8 cellular contexts compared by ENCODE assay signal in genomic region chr3:37741644-37742043, GRCh38.
DNase-seq lines count a peak whose midpoint lies in the region; ATAC-seq and TF ChIP-seq lines count a peak whose summit lies in the region.
"Had no signal": no experiment of that assay in that cellular context is flagged by ENCODE, and none has a peak within 500 bp of the region (broad histone marks: within the 10 kb centered on the region; RNA-seq: fewer than 3 reads in every experiment).

No MANE protein-coding gene starts in this region.

- 39 to 69% (median 55%) methylated on average over 7 of the region's 7 CpGs for WGBS in spleen, 5 donors

- peak; percentile 82 for ATAC-seq in SK-N-SH treated with all-trans-retinoic acid at 6 μM for 48 hours
- ATAC-seq in Right ventricle myocardium superior (ENCODE audit: poor library complexity): peak; percentile 68
- no peak for ATAC-seq in HG02981 (IDR thresholded peaks at IDR 0.05; ENCODE audit: unreplicated experiment)
- ATAC-seq: naive thymus-derived CD4-positive, alpha-beta T cell had no signal

- peak in 10 of 11 experiments; percentile 23 to 66 (median 42) for TF ChIP-seq CTCF in spleen (IDR thresholded peaks at IDR 0.05 in 8 of 11, conservative IDR thresholded peaks at IDR 0.05 in 3 of 11)

- H3K27me3 ChIP-seq in spleen (replicated peaks in 1 of 7): no peaks in the 10 kb centered on the region

- H3K4me3 ChIP-seq in spleen: no peak overlapping the region

- DNase-seq in HT-29 (ENCODE audit: low spot score) (peak; percentile 25), Right ventricle myocardium superior (peak; percentile 71), spleen (peak; percentile 78), HPDE6-E6E7 (ENCODE audit: extremely low spot score) (no peak), NCI-H1436 (lab: John Stamatoyannopoulos, UW) (no peak)
- DNase-seq: naive thymus-derived CD4-positive, alpha-beta T cell had no signal

- intact Hi-C loops in Right ventricle myocardium superior (cut with DNase I) (no loop called here), spleen (cut with DNase I; ENCODE audit: low total_unique reads) (no loop called here)

- no peaks in the 10 kb centered on the region for H3K9me3 ChIP-seq in spleen

- no peak overlapping the region for H3K27ac ChIP-seq in spleen

- peaks cover 0 to 21% (median 9%) of the 10 kb centered on the region in 6 donors for H3K4me1 ChIP-seq in spleen

- peaks cover 0 to 100% (median 10%) of the 10 kb centered on the region in 6 donors for H3K36me3 ChIP-seq in spleen

- no peak for TF ChIP-seq POLR2A in spleen (IDR thresholded peaks at IDR 0.05)

TF ChIP-seq in SK-N-SH treated with all-trans-retinoic acid at 6 μM for 48 hours, 23 proteins besides CTCF, POLR2A, EP300 and RAD21:
- TF ChIP-seq TSHZ2 (CRISPR knock-in tag; IDR thresholded peaks at IDR 0.05): no peak
- no peak for TF ChIP-seq ZFP3 (CRISPR knock-in tag; IDR thresholded peaks at IDR 0.05)
- no peak for TF ChIP-seq RARB (CRISPR knock-in tag; IDR thresholded peaks at IDR 0.05)

Comparison
In these comparisons a context has a peak if more than half of its experiments do, and no peak if none do; other contexts are left out.
1. DNase-seq: peak in HT-29 (single experiment), Right ventricle myocardium superior (single experiment) and spleen (single experiment); none in HPDE6-E6E7 (single experiment) and NCI-H1436 (single experiment).